8 cellular contexts compared by ENCODE assay signal in the genomic region with DNA sequence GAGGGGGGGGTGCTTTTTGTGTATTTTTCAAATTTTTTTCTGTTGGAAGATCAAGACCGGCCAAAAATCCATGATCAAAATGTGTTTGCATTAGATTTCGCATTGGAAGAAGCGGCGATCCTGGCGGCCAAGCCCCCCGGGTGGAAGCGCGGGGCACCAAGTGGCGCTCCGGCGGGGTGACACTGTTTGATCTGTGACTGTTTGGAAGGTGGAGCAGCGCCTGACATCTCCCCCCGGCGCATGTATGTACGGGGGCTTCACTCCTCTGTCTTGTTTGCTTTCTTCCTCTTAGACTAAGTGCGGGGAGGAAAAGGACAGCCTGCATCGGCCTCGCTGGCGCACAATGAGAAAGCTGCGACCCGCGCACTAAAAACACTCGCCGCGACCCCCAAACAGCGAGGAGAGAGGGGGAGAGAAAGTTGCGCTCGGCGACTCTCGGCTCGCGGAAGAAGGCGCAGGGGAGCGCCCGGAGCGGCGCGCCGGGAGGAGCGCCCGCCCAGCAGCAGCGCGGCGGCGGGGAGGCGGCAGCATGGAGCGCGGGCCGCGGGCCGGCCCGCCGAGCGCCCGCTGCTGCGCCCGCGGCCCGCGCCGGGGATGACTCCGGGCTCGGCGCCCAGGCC. TPM values are rescaled to one million over a fixed set of nuclear protein-coding genes. Genes with fewer than 3 reads are reported as not detected.
DNase-seq lines count a peak whose midpoint lies in the region; ATAC-seq and TF ChIP-seq lines count a peak whose summit lies in the region.

No MANE protein-coding gene starts in this region.

- no peaks in the 10 kb centered on the region for H3K27me3 ChIP-seq in KMS-11 (ENCODE audit: insufficient read depth, low read depth)

- H4K20me1 ChIP-seq in KMS-11 (ENCODE audit: insufficient read depth), result no peaks in the 10 kb centered on the region

- H3K4me1 ChIP-seq in KMS-11 (ENCODE audit: low read depth, poor library complexity, severe bottlenecking), result peaks cover 23% of the 10 kb centered on the region

- no peak for TF ChIP-seq CTCF in KMS-11 (conservative IDR thresholded peaks at IDR 0.05; ENCODE audit: low read depth, low read length)
- TF ChIP-seq CTCF in fibroblast of the aortic adventitia (IDR thresholded peaks at IDR 0.05; ENCODE audit: insufficient read depth, low read length), result no peak
- TF ChIP-seq CTCF in retinal pigment epithelial cell (conservative IDR thresholded peaks at IDR 0.05; ENCODE audit: low read depth, low read length), result no peak

- peak; percentile 69 for DNase-seq in GM03348 (ENCODE audit: low spot score)
- DNase-seq in activated CD8-positive, alpha-beta memory T cell treated with anti-CD3 and anti-CD28 coated beads, Interleukin-2, amount 50 U/mL, for 48 hours, result peak; percentile 67
- DNase-seq in fibroblast of the aortic adventitia (ENCODE audit: low read depth), result peak; percentile 14
- no peak for DNase-seq in retinal pigment epithelial cell (ENCODE audit: low read depth)
- DNase-seq in inferior parietal cortex (ENCODE audit: extremely low spot score), result no peak

- H3K4me3 ChIP-seq in KMS-11 (IDR thresholded peaks at IDR 0.05; ENCODE audit: insufficient read depth, low read depth, low read length), result peak overlapping the region; percentile 27
- peak overlapping the region; percentile 88 for H3K4me3 ChIP-seq in fibroblast of the aortic adventitia (ENCODE audit: low read depth, low read length)
- peak overlapping the region; percentile 63 for H3K4me3 ChIP-seq in retinal pigment epithelial cell (ENCODE audit: low read length)

- peak overlapping the region; percentile 92 for H3K9ac ChIP-seq in KMS-11

- ATAC-seq in HG02884 (IDR thresholded peaks at IDR 0.05; ENCODE audit: unreplicated experiment) (no peak), HG02610 (IDR thresholded peaks at IDR 0.05; ENCODE audit: unreplicated experiment) (no peak)

- H2AFZ ChIP-seq in KMS-11 (ENCODE audit: low read depth), result peak overlapping the region; percentile 99

- H3K36me3 ChIP-seq in KMS-11 (ENCODE audit: insufficient read depth), result no peaks in the 10 kb centered on the region

- H3K27ac ChIP-seq in KMS-11, result peak overlapping the region; percentile 99

- peak overlapping the region; percentile 97 for H3K4me2 ChIP-seq in KMS-11

- H3K79me2 ChIP-seq in KMS-11 (ENCODE audit: insufficient read depth, low read depth), result peaks cover 35% of the 10 kb centered on the region

RNA-seq across cellular contexts. Expression of gene TSHZ1, which starts 0.5 kb away (rescaled TPM):
- 5.2 and 7.9 TPM in 2 replicates for total RNA-seq in fibroblast of the aortic adventitia (ENCODE audit: low replicate concordance)

RNA-seq across cellular contexts. Expression of gene PTGR3, which starts 2.2 kb away (rescaled TPM):
- total RNA-seq in fibroblast of the aortic adventitia (ENCODE audit: low replicate concordance), result 14.2 and 43.3 TPM in 2 replicates

Comparison
In these comparisons a context has a peak if more than half of its experiments do, and no peak if none do; other contexts are left out.
1. DNase-seq: peak in GM03348 (single experiment), activated CD8-positive, alpha-beta memory T cell treated with anti-CD3 and anti-CD28 coated beads, Interleukin-2, amount 50 U/mL, for 48 hours (single experiment) and fibroblast of the aortic adventitia (single experiment); none in retinal pigment epithelial cell (single experiment) and inferior parietal cortex (single experiment).
2. H3K4me3 ChIP-seq: peak in every context shown above with its lines; median percentile 88 in fibroblast of the aortic adventitia; 63 in retinal pigment epithelial cell; 27 in KMS-11.